19 cellular contexts compared by ENCODE assay signal in genomic region chr5:28374492-28374934, GRCh38.
DNase-seq lines count a peak whose midpoint lies in the region; ATAC-seq and TF ChIP-seq lines count a peak whose summit lies in the region.
"Had no signal": no experiment of that assay in that cellular context is flagged by ENCODE, and none has a peak within 500 bp of the region (broad histone marks: within the 10 kb centered on the region; RNA-seq: fewer than 3 reads in every experiment).

No MANE protein-coding gene starts in this region.

- ATAC-seq in lung (ENCODE audit: insufficient read depth, low FRiP score): peak; percentile 92
- ATAC-seq in HG02885 (IDR thresholded peaks at IDR 0.05; ENCODE audit: poor library complexity, unreplicated experiment): no peak
- ATAC-seq in stimulated activated naive CD8-positive, alpha-beta T cell treated with anti-CD3 and anti-CD28 coated beads, Interleukin-15, Interleukin-2, amounts not matched to agents 100 U/mL and 50 U/mL, for 24 hours: no peak
- ATAC-seq: activated T-helper 17 cell treated with anti-CD3 and anti-CD28 coated beads, Interleukin-2, amount 50 U/mL, for 72 hours; body of pancreas; right cardiac atrium; stimulated activated naive CD8-positive, alpha-beta T cell treated with anti-CD3 and anti-CD28 coated beads, Interleukin-15, amount 100 ng/mL, for 72 hours had no signal

- H3K27me3 ChIP-seq in lung (ENCODE audit: control insufficient read depth, insufficient read depth): no peaks in the 10 kb centered on the region
- H3K27me3 ChIP-seq: BLaER1, body of pancreas, Peyer's patch had no signal

- TF ChIP-seq CTCF in lung (IDR thresholded peaks at IDR 0.05; ENCODE audit: control extremely low read depth, extremely low read depth): no peak

- no peak overlapping the region for H3K27ac ChIP-seq in lung (ENCODE audit: low read depth in 1 of 2, low read length in 1 of 2)
- H3K27ac ChIP-seq: BLaER1, body of pancreas, Peyer's patch had no signal

- no peaks in the 10 kb centered on the region for H3K4me1 ChIP-seq in lung (ENCODE audit: control insufficient read depth in 2 of 2, insufficient read depth in 2 of 2, low read length in 2 of 2)
- H3K4me1 ChIP-seq: BLaER1, body of pancreas, Peyer's patch had no signal

- DNase-seq in ELF-1 (ENCODE audit: low read depth, low spot score) (peak; percentile 20), NCI-H1105 treated with DMSO at 0.1 percent for 48 hours (lab: John Stamatoyannopoulos, UW) (peak; percentile 74), SKM-1 (lab: John Stamatoyannopoulos, UW; ENCODE audit: unreplicated experiment) (peak; percentile 87), lung (ENCODE audit: low spot score) (peak; percentile 93), CD1c-positive myeloid dendritic cell (ENCODE audit: extremely low spot score) (no peak), NCI-H69 (lab: John Stamatoyannopoulos, UW) (no peak)
- no peak for DNase-seq in stimulated activated naive CD8-positive, alpha-beta T cell treated with anti-CD3 and anti-CD28 coated beads, Interleukin-15, Interleukin-2, amounts not matched to agents 100 U/mL and 50 U/mL, for 24 hours
- DNase-seq: activated CD4-positive, alpha-beta T cell treated with anti-CD3 and anti-CD28 coated beads, Interleukin-2, amount 50 U/mL, for 4 hours; foreskin fibroblast; GF-D8; H9; NCI-H1694 treated with DMSO at 0.1 percent for 48 hours; Peyer's patch; right cardiac atrium; stimulated activated naive CD8-positive, alpha-beta T cell treated with anti-CD3 and anti-CD28 coated beads, Interleukin-15, amount 100 ng/mL, for 72 hours had no signal

- no peak overlapping the region for H3K4me3 ChIP-seq in lung
- H3K4me3 ChIP-seq: BLaER1, body of pancreas, Peyer's patch had no signal

- H3K36me3 ChIP-seq in lung (ENCODE audit: control insufficient read depth in 2 of 2, insufficient read depth in 2 of 2, low read length in 2 of 2): no peaks in the 10 kb centered on the region
- H3K36me3 ChIP-seq: BLaER1, Peyer's patch had no signal

- H3K9me3 ChIP-seq in lung (ENCODE audit: control insufficient read depth in 2 of 2, insufficient read depth in 1 of 2, low read length in 1 of 2): no peaks in the 10 kb centered on the region
- H3K9me3 ChIP-seq: body of pancreas, Peyer's patch had no signal

- WGBS in lung, 2 donors: 51 to 83% methylated on average over 3 of the region's 3 CpGs

Comparison
In these comparisons a context has a peak if more than half of its experiments do, and no peak if none do; other contexts are left out.
1. DNase-seq: peak in ELF-1 (single experiment), NCI-H1105 treated with DMSO at 0.1 percent for 48 hours (single experiment), SKM-1 (single experiment) and lung (single experiment); none in CD1c-positive myeloid dendritic cell (single experiment), NCI-H69 (single experiment) and stimulated activated naive CD8-positive, alpha-beta T cell treated with anti-CD3 and anti-CD28 coated beads, Interleukin-15, Interleukin-2, amounts not matched to agents 100 U/mL and 50 U/mL, for 24 hours (single experiment).